ENCODE assay signal across 20 cellular contexts in the genomic region with DNA sequence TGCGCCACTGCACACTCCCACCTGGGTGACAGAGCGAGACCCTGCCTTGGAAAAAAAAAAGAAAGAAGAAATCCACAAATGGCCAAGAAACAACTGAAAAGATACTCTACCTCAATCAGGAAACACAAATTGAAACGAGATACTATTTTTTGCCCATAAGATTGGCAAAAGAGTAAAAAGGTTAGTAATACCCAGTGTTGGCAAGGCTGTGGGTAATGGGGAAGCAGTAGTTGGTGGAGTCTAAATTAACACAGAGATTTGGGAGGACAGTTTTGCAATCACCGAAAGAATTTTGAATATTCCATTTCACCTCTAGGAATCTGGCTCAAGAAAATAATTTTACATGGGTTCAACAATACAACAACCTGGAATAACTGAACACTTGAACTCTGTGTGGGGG.
"Had no signal": no experiment of that assay in that cellular context is flagged by ENCODE, and none has a peak within 500 bp of the region (broad histone marks: within the 10 kb centered on the region; RNA-seq: fewer than 3 reads in every experiment).

No MANE protein-coding gene starts in this region.

- H3K27me3 Mint-ChIP-seq: naive B cell; naive thymus-derived CD8-positive, alpha-beta T cell had no signal

- H3K27ac ChIP-seq: coronary artery, dorsolateral prefrontal cortex, esophagus muscularis mucosa, foreskin keratinocyte, heart right ventricle, left lung, lower lobe of right lung had no signal

- H3K9me3 Mint-ChIP-seq: naive B cell; naive thymus-derived CD8-positive, alpha-beta T cell had no signal

- H3K4me3 ChIP-seq: coronary artery, dorsolateral prefrontal cortex, esophagus muscularis mucosa, heart right ventricle, left lung, lower lobe of right lung, mucosa of descending colon had no signal

- H3K4me3 Mint-ChIP-seq: mesothelial cell of epicardium; naive B cell; naive thymus-derived CD8-positive, alpha-beta T cell had no signal

- H3K9me3 ChIP-seq: esophagus muscularis mucosa, heart right ventricle, left lung, lower lobe of right lung, mucosa of descending colon had no signal

- H3K27me3 ChIP-seq: dorsolateral prefrontal cortex, esophagus muscularis mucosa, foreskin keratinocyte, heart right ventricle, left lung had no signal

- DNase-seq: dermis blood vessel endothelial cell; dorsolateral prefrontal cortex; effector CD4-positive, alpha-beta T cell; effector memory CD4-positive, alpha-beta T cell; foreskin keratinocyte; glutamatergic neuron; head of caudate nucleus; heart right ventricle; hippocampal formation; left cardiac atrium; left lung; left ventricle myocardium superior; lower lobe of right lung; mesenchymal stem cell; mucosa of descending colon; naive B cell; naive thymus-derived CD8-positive, alpha-beta T cell had no signal

- H3K27ac Mint-ChIP-seq: mesothelial cell of epicardium had no signal

- ATAC-seq: foreskin keratinocyte; heart right ventricle; left cardiac atrium; left lung; left ventricle myocardium superior; lower lobe of right lung; mucosa of descending colon; naive thymus-derived CD8-positive, alpha-beta T cell had no signal

- H3K4me1 ChIP-seq: esophagus muscularis mucosa, foreskin keratinocyte, heart right ventricle, left lung, lower lobe of right lung had no signal

- H3K4me1 Mint-ChIP-seq: mesothelial cell of epicardium had no signal
